In the genomic region with DNA sequence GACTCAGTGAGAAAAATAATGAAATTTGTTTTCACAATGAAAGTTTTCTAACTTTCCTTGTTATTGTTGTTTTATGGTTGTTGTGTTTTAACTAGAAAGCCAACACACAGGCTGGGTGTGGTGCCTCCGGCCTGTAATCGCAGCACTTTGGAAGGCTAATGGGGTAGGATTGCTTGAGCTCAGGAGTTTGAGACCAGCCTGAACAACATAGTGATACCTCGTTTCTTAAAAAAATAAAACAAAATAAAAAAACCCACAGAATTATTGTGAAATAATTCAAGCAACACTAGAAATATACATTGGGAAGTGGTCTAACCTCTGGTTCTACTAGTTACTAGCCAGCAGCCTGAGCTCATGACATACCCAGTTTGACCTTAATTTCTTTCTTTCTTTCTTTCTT, we compare ENCODE assay signal across 1 cellular context.
TF ChIP-seq lines count a peak whose summit lies in the region.

No MANE protein-coding gene starts in this region.

TF ChIP-seq in GM12878, 131 proteins besides CTCF, POLR2A, EP300 and RAD21:
- TF ChIP-seq TAF1 (IDR thresholded peaks at IDR 0.05; ENCODE audit: borderline replicate concordance, low read depth, low read length), result no peak
- no peak for TF ChIP-seq BRCA1 (IDR thresholded peaks at IDR 0.05; ENCODE audit: low read depth, low read length)
- TF ChIP-seq NFYA (IDR thresholded peaks at IDR 0.05; ENCODE audit: borderline replicate concordance, low read depth, low read length), result no peak
- no peak for TF ChIP-seq PAX5 (IDR thresholded peaks at IDR 0.05; ENCODE audit: borderline replicate concordance, low read depth, low read length)
TF ChIP-seq in GM12878: peak in this region for 0.
